In the genomic region with DNA sequence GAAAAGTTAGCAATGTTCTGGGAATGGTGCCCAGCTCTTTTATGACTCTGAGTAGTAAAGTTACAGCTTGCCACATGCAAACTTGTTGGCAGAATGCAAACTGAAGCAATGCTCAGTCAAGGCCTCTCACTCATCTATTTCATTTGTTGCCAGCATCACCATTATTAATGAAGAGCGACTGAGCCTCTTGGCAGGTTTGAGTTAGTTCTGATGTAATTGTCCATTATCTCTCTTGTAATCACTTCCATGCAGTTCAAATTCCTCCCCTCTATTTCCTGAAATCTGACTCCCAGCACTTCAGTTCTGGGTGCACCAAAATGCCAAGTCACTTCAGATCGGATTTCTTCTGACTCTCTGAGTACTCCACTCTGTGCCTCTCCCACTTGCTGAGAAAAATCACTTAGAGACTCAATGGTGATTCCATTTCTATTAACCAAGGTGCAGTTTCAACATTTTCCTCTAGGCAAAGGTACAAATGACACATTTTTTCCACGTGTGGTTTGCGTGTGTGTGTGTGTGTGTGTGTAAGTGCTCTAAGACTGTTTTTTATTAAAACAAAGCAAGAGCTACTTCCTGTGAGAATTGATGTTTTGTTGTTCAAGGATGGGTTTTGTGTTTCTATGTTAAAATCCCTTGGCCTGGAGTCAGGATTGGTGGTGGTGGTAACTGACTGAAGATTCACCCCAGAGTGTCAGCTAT, we compare ENCODE assay signal across 1 cellular context.
TF ChIP-seq lines count a peak whose summit lies in the region.

No MANE protein-coding gene starts in this region.

TF ChIP-seq in HEK293, 187 proteins besides CTCF, POLR2A, EP300 and RAD21 (continued from another document and continues in another):
- TF ChIP-seq OSR2 (tag by site-specific recombination; IDR thresholded peaks at IDR 0.05) (peak; percentile 77), ZNF184 (tag by site-specific recombination; IDR thresholded peaks at IDR 0.05) (peak; percentile 94), ZNF473 (tag by site-specific recombination; IDR thresholded peaks at IDR 0.05) (no peak), ZNF16 (tag by site-specific recombination; IDR thresholded peaks at IDR 0.05; ENCODE audit: low read depth) (no peak), ZBTB48 (tag by site-specific recombination; IDR thresholded peaks at IDR 0.05) (no peak), ZNF571 (tag by site-specific recombination; IDR thresholded peaks at IDR 0.05) (no peak), PRDM1 (tag by site-specific recombination; IDR thresholded peaks at IDR 0.05) (peak; percentile 59), GFI1B (tag by site-specific recombination; IDR thresholded peaks at IDR 0.05) (peak; percentile 87), ZNF530 (tag by site-specific recombination; IDR thresholded peaks at IDR 0.05; ENCODE audit: low read depth) (no peak), FEZF1 (tag by site-specific recombination; IDR thresholded peaks at IDR 0.05) (peak; percentile 94), ZNF211 (tag by site-specific recombination; IDR thresholded peaks at IDR 0.05; ENCODE audit: low read depth) (no peak), ZNF426 (tag by site-specific recombination; IDR thresholded peaks at IDR 0.05) (no peak), ZNF350 (tag by site-specific recombination; IDR thresholded peaks at IDR 0.05) (peak; percentile 79), ZNF341 (tag by site-specific recombination; IDR thresholded peaks at IDR 0.05; ENCODE audit: low read depth) (no peak; the same call in 1 of the 2 replicates), ZNF394 (tag by site-specific recombination; IDR thresholded peaks at IDR 0.05; ENCODE audit: borderline replicate concordance) (peak; percentile 84), ZFHX2 (tag by site-specific recombination; conservative IDR thresholded peaks at IDR 0.05) (no peak), ZNF670 (tag by site-specific recombination; IDR thresholded peaks at IDR 0.05; ENCODE audit: low read depth) (no peak), ZNF610 (tag by site-specific recombination; IDR thresholded peaks at IDR 0.05; ENCODE audit: borderline replicate concordance) (peak; percentile 84), ZSCAN30 (tag by site-specific recombination; IDR thresholded peaks at IDR 0.05) (peak; percentile 67; the same call in 1 of the 2 replicates), ZNF169 (tag by site-specific recombination; IDR thresholded peaks at IDR 0.05) (no peak), ZNF37A (tag by site-specific recombination; IDR thresholded peaks at IDR 0.05) (no peak), ZNF174 (tag by site-specific recombination; IDR thresholded peaks at IDR 0.05) (no peak), ZNF768 (tag by site-specific recombination; IDR thresholded peaks at IDR 0.05) (no peak), ZNF112 (tag by site-specific recombination; IDR thresholded peaks at IDR 0.05) (no peak), ZNF747 (tag by site-specific recombination; IDR thresholded peaks at IDR 0.05) (no peak), KLF16 (tag by site-specific recombination; IDR thresholded peaks at IDR 0.05) (no peak), KLF10 (tag by site-specific recombination; IDR thresholded peaks at IDR 0.05) (peak; percentile 54; the same call in 1 of the 2 replicates), ZNF777 (tag by site-specific recombination; IDR thresholded peaks at IDR 0.05; ENCODE audit: borderline replicate concordance) (no peak), GLIS1 (tag by site-specific recombination; IDR thresholded peaks at IDR 0.05) (peak; percentile 64), ZNF133 (tag by site-specific recombination; IDR thresholded peaks at IDR 0.05) (no peak), ZNF248 (tag by site-specific recombination; IDR thresholded peaks at IDR 0.05) (no peak), ZBTB20 (tag by site-specific recombination; IDR thresholded peaks at IDR 0.05) (peak; percentile 55), ZNF501 (tag by site-specific recombination; IDR thresholded peaks at IDR 0.05) (peak; percentile 97)
- TF ChIP-seq, protein P1, sequence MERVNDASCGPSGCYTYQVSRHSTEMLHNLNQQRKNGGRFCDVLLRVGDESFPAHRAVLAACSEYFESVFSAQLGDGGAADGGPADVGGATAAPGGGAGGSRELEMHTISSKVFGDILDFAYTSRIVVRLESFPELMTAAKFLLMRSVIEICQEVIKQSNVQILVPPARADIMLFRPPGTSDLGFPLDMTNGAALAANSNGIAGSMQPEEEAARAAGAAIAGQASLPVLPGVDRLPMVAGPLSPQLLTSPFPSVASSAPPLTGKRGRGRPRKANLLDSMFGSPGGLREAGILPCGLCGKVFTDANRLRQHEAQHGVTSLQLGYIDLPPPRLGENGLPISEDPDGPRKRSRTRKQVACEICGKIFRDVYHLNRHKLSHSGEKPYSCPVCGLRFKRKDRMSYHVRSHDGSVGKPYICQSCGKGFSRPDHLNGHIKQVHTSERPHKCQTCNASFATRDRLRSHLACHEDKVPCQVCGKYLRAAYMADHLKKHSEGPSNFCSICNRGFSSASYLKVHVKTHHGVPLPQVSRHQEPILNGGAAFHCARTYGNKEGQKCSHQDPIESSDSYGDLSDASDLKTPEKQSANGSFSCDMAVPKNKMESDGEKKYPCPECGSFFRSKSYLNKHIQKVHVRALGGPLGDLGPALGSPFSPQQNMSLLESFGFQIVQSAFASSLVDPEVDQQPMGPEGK (tag by site-specific recombination; IDR thresholded peaks at IDR 0.05): peak; percentile 83
- TF ChIP-seq, protein P2, sequence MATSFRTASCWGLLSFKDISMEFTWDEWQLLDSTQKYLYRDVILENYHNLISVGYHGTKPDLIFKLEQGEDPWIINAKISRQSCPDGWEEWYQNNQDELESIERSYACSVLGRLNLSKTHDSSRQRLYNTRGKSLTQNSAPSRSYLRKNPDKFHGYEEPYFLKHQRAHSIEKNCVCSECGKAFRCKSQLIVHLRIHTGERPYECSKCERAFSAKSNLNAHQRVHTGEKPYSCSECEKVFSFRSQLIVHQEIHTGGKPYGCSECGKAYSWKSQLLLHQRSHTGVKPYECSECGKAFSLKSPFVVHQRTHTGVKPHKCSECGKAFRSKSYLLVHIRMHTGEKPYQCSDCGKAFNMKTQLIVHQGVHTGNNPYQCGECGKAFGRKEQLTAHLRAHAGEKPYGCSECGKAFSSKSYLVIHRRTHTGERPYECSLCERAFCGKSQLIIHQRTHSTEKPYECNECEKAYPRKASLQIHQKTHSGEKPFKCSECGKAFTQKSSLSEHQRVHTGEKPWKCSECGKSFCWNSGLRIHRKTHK (tag by site-specific recombination; IDR thresholded peaks at IDR 0.05): no peak
- TF ChIP-seq, protein P3, sequence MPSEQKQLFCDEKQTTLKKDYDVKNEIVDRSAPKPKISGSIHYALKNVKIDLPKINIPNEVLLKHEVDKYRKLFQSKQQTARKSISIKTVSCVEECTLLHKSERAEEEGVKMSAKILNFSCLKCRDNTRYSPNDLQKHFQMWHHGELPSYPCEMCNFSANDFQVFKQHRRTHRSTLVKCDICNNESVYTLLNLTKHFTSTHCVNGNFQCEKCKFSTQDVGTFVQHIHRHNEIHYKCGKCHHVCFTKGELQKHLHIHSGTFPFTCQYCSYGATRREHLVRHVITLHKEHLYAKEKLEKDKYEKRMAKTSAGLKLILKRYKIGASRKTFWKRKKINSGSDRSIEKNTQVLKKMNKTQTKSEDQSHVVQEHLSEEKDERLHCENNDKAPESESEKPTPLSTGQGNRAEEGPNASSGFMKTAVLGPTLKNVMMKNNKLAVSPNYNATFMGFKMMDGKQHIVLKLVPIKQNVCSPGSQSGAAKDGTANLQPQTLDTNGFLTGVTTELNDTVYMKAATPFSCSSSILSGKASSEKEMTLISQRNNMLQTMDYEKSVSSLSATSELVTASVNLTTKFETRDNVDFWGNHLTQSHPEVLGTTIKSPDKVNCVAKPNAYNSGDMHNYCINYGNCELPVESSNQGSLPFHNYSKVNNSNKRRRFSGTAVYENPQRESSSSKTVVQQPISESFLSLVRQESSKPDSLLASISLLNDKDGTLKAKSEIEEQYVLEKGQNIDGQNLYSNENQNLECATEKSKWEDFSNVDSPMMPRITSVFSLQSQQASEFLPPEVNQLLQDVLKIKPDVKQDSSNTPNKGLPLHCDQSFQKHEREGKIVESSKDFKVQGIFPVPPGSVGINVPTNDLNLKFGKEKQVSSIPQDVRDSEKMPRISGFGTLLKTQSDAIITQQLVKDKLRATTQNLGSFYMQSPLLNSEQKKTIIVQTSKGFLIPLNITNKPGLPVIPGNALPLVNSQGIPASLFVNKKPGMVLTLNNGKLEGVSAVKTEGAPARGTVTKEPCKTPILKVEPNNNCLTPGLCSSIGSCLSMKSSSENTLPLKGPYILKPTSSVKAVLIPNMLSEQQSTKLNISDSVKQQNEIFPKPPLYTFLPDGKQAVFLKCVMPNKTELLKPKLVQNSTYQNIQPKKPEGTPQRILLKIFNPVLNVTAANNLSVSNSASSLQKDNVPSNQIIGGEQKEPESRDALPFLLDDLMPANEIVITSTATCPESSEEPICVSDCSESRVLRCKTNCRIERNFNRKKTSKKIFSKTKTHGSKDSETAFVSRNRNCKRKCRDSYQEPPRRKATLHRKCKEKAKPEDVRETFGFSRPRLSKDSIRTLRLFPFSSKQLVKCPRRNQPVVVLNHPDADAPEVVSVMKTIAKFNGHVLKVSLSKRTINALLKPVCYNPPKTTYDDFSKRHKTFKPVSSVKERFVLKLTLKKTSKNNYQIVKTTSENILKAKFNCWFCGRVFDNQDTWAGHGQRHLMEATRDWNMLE (tag by site-specific recombination; conservative IDR thresholded peaks at IDR 0.05; ENCODE audit: low read depth): peak; percentile 54
- TF ChIP-seq, protein P4, sequence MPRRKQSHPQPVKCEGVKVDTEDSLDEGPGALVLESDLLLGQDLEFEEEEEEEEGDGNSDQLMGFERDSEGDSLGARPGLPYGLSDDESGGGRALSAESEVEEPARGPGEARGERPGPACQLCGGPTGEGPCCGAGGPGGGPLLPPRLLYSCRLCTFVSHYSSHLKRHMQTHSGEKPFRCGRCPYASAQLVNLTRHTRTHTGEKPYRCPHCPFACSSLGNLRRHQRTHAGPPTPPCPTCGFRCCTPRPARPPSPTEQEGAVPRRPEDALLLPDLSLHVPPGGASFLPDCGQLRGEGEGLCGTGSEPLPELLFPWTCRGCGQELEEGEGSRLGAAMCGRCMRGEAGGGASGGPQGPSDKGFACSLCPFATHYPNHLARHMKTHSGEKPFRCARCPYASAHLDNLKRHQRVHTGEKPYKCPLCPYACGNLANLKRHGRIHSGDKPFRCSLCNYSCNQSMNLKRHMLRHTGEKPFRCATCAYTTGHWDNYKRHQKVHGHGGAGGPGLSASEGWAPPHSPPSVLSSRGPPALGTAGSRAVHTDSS (tag by site-specific recombination; IDR thresholded peaks at IDR 0.05): 0 out of 2 replicates have a peak, but pooled peaks have one; percentile 0
- TF ChIP-seq, protein P5, sequence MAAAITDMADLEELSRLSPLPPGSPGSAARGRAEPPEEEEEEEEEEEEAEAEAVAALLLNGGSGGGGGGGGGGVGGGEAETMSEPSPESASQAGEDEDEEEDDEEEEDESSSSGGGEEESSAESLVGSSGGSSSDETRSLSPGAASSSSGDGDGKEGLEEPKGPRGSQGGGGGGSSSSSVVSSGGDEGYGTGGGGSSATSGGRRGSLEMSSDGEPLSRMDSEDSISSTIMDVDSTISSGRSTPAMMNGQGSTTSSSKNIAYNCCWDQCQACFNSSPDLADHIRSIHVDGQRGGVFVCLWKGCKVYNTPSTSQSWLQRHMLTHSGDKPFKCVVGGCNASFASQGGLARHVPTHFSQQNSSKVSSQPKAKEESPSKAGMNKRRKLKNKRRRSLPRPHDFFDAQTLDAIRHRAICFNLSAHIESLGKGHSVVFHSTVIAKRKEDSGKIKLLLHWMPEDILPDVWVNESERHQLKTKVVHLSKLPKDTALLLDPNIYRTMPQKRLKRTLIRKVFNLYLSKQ (tag by site-specific recombination; IDR thresholded peaks at IDR 0.05; ENCODE audit: borderline replicate concordance): no peak
- TF ChIP-seq, protein P6, sequence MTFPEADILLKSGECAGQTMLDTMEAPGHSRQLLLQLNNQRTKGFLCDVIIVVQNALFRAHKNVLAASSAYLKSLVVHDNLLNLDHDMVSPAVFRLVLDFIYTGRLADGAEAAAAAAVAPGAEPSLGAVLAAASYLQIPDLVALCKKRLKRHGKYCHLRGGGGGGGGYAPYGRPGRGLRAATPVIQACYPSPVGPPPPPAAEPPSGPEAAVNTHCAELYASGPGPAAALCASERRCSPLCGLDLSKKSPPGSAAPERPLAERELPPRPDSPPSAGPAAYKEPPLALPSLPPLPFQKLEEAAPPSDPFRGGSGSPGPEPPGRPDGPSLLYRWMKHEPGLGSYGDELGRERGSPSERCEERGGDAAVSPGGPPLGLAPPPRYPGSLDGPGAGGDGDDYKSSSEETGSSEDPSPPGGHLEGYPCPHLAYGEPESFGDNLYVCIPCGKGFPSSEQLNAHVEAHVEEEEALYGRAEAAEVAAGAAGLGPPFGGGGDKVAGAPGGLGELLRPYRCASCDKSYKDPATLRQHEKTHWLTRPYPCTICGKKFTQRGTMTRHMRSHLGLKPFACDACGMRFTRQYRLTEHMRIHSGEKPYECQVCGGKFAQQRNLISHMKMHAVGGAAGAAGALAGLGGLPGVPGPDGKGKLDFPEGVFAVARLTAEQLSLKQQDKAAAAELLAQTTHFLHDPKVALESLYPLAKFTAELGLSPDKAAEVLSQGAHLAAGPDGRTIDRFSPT (tag by site-specific recombination; IDR thresholded peaks at IDR 0.05): no peak
- TF ChIP-seq, protein P7, sequence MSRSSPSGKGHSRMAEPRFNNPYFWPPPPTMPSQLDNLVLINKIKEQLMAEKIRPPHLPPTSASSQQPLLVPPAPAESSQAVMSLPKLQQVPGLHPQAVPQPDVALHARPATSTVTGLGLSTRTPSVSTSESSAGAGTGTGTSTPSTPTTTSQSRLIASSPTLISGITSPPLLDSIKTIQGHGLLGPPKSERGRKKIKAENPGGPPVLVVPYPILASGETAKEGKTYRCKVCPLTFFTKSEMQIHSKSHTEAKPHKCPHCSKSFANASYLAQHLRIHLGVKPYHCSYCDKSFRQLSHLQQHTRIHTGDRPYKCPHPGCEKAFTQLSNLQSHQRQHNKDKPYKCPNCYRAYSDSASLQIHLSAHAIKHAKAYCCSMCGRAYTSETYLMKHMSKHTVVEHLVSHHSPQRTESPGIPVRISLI (tag by site-specific recombination; IDR thresholded peaks at IDR 0.05): 0 out of 2 replicates have a peak, but pooled peaks have one; percentile 56
- TF ChIP-seq, protein P8, sequence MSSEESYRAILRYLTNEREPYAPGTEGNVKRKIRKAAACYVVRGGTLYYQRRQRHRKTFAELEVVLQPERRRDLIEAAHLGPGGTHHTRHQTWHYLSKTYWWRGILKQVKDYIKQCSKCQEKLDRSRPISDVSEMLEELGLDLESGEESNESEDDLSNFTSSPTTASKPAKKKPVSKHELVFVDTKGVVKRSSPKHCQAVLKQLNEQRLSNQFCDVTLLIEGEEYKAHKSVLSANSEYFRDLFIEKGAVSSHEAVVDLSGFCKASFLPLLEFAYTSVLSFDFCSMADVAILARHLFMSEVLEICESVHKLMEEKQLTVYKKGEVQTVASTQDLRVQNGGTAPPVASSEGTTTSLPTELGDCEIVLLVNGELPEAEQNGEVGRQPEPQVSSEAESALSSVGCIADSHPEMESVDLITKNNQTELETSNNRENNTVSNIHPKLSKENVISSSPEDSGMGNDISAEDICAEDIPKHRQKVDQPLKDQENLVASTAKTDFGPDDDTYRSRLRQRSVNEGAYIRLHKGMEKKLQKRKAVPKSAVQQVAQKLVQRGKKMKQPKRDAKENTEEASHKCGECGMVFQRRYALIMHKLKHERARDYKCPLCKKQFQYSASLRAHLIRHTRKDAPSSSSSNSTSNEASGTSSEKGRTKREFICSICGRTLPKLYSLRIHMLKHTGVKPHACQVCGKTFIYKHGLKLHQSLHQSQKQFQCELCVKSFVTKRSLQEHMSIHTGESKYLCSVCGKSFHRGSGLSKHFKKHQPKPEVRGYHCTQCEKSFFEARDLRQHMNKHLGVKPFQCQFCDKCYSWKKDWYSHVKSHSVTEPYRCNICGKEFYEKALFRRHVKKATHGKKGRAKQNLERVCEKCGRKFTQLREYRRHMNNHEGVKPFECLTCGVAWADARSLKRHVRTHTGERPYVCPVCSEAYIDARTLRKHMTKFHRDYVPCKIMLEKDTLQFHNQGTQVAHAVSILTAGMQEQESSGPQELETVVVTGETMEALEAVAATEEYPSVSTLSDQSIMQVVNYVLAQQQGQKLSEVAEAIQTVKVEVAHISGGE (tag by site-specific recombination; conservative IDR thresholded peaks at IDR 0.05; ENCODE audit: low read depth): 0 out of 2 replicates have a peak, but pooled peaks have one; percentile 33
